ENCODE assay signal across 16 cellular contexts in genomic region chr1:158691149-158691548, GRCh38. TPM values are rescaled to one million over a fixed set of nuclear protein-coding genes. Genes with fewer than 3 reads are reported as not detected.
"Had no signal": no experiment of that assay in that cellular context is flagged by ENCODE, and none has a peak within 500 bp of the region (broad histone marks: within the 10 kb centered on the region; RNA-seq: fewer than 3 reads in every experiment).

No MANE protein-coding gene starts in this region.

RNA-seq across cellular contexts. Expression of gene SPTA1, which starts 4.6 kb away (rescaled TPM):
- total RNA-seq: thoracic aorta, upper lobe of right lung, ureter had no signal
- polyA plus RNA-seq: stomach had no signal

RNA-seq across cellular contexts. Expression of gene OR6K2, which starts 9.3 kb away (rescaled TPM):
- total RNA-seq: stomach, subcutaneous adipose tissue, suprapubic skin, temporal lobe, testis, thoracic aorta, thyroid gland, tibial nerve, transverse colon, upper lobe of left lung, upper lobe of right lung, ureter, urinary bladder, uterus, vagina had no signal
- polyA plus RNA-seq: stomach, thymus, urinary bladder had no signal

RNA-seq across cellular contexts. Expression of gene OR6K3, which starts 29.4 kb away (rescaled TPM):
- total RNA-seq: stomach, subcutaneous adipose tissue, suprapubic skin, temporal lobe, thoracic aorta, thyroid gland, tibial nerve, transverse colon, ureter, urinary bladder, uterus, vagina had no signal
- polyA plus RNA-seq: stomach, thymus, urinary bladder had no signal
